Comparison of ENCODE assay signal across 8 cellular contexts in genomic region chr16:11257131-11257938, GRCh38. TPM values are rescaled to one million over a fixed set of nuclear protein-coding genes. Genes with fewer than 3 reads are reported as not detected.
DNase-seq lines count a peak whose midpoint lies in the region; ATAC-seq and TF ChIP-seq lines count a peak whose summit lies in the region.

No MANE protein-coding gene starts in this region.

- peak overlapping the region; percentile 88 to 99 (median 94) for H3K27ac ChIP-seq in body of pancreas
- H3K27ac ChIP-seq in psoas muscle = peak overlapping the region; percentile 95

- DNase-seq in GM12865 (ENCODE audit: low read depth) = peak; percentile 79
- peak; percentile 82 for DNase-seq in NCI-H146 (lab: John Stamatoyannopoulos, UW)
- DNase-seq in T-helper 1 cell = peak in 4 of 5 donors; percentile 39 to 82 (median 44)
- peak; percentile 77 to 87 (median 84) for DNase-seq in body of pancreas
- peak; percentile 65 to 79 for DNase-seq in hippocampal formation (lab: John Stamatoyannopoulos, UW)
- DNase-seq in psoas muscle = peak; percentile 68 to 83

- H3K4me1 ChIP-seq in body of pancreas (peaks cover 34% of the 10 kb centered on the region), psoas muscle (peaks cover 16% of the 10 kb centered on the region)

- ATAC-seq in body of pancreas (peak; percentile 56), psoas muscle (peak; percentile 71 to 81 (median 74)), HG03095 (IDR thresholded peaks at IDR 0.05; ENCODE audit: unreplicated experiment) (no peak), HG03139 (IDR thresholded peaks at IDR 0.05; ENCODE audit: unreplicated experiment) (no peak)

- H3K36me3 ChIP-seq in body of pancreas (replicated peaks in 1 of 2; ENCODE audit: insufficient read depth in 1 of 2, low read depth in 2 of 2) (no peaks in the 10 kb centered on the region), psoas muscle (ENCODE audit: insufficient read depth in 1 of 2, low read depth in 1 of 2) (no peaks in the 10 kb centered on the region)

- H3K27me3 ChIP-seq in body of pancreas (no peaks in the 10 kb centered on the region), psoas muscle (ENCODE audit: insufficient read depth in 3 of 3, low read length in 2 of 3) (no peaks in the 10 kb centered on the region)

- intact Hi-C loops in body of pancreas (cut with DNase I) (no loop called here), psoas muscle (cut with DNase I) (loop anchor here (2.0 to 5.0 kb wide), 5 partner anchors 100 to 293 kb away; no protein-coding TSS in a partner anchor)

- TF ChIP-seq CTCF in GM12865 (IDR thresholded peaks at IDR 0.05; ENCODE audit: insufficient read depth, low read depth, low read length, missing control alignments) (peak; percentile 61), body of pancreas (IDR thresholded peaks at IDR 0.05) (peak; percentile 46 to 79 (median 66)), psoas muscle (IDR thresholded peaks at IDR 0.05) (peak; percentile 71)

- H3K9me3 ChIP-seq in body of pancreas (no peaks in the 10 kb centered on the region), psoas muscle (no peaks in the 10 kb centered on the region)

- TF ChIP-seq POLR2A in body of pancreas (IDR thresholded peaks at IDR 0.05) = no peak

- peak overlapping the region; percentile 61 for H3K4me3 ChIP-seq in GM12865 (ENCODE audit: low read depth, low read length)
- H3K4me3 ChIP-seq in body of pancreas = no peak overlapping the region
- peak overlapping the region; percentile 96 for H3K4me3 ChIP-seq in psoas muscle

- 18 to 26% methylated on average over 18 to 21 of the region's 21 CpGs for WGBS in body of pancreas, 2 donors
- 21 to 28% (median 25%) methylated on average over 21 of the region's 21 CpGs for WGBS in psoas muscle, 3 donors

RNA-seq across cellular contexts. Expression of gene SOCS1, which starts 1.3 kb away (rescaled TPM):
- 1 to 10 TPM; 1.0 to 7.9 TPM for total RNA-seq in body of pancreas
- total RNA-seq in psoas muscle = 1 to 10 TPM in 2 of 4 donors, under 1 TPM in 2; 0.44 to 8.4 (median 1.5) TPM
- 10 to 100 TPM in 1 of 3 donors, 1 to 10 TPM in 1, under 1 TPM in 1; 0.72 to 12.6 (median 2.1) TPM for polyA plus RNA-seq in psoas muscle

RNA-seq across cellular contexts. Expression of gene TNP2, which starts 11.8 kb away (rescaled TPM):
- not detected for total RNA-seq in body of pancreas
- total RNA-seq in psoas muscle = not detected
- polyA plus RNA-seq in psoas muscle = not detected

RNA-seq across cellular contexts. Expression of gene PRM3, which starts 16.1 kb away (rescaled TPM):
- not detected for total RNA-seq in body of pancreas
- total RNA-seq in psoas muscle = not detected
- not detected for polyA plus RNA-seq in psoas muscle

RNA-seq across cellular contexts. Expression of gene PRM2, which starts 18.9 kb away (rescaled TPM):
- total RNA-seq in body of pancreas (not detected), psoas muscle (not detected)
- not detected for polyA plus RNA-seq in psoas muscle

RNA-seq across cellular contexts. Expression of gene PRM1, which starts 23.8 kb away (rescaled TPM):
- total RNA-seq in body of pancreas (not detected), psoas muscle (not detected)
- polyA plus RNA-seq in psoas muscle = not detected

Comparison
In these comparisons a context has a peak if more than half of its experiments do, and no peak if none do; other contexts are left out.
1. H3K4me3 ChIP-seq: peak in GM12865 (single experiment) and psoas muscle (single experiment); none in body of pancreas (0 of 2).
2. ATAC-seq: peak in body of pancreas (single experiment) and psoas muscle (4 of 4); none in HG03095 (single experiment) and HG03139 (single experiment).
3. Peak in every context shown above with its lines, with median percentiles within 50 percentile points of each other: DNase-seq and CTCF ChIP-seq.